Comparison of ENCODE assay signal across 25 cellular contexts in genomic region chr5:29321591-29321990, GRCh38.
"Had no signal": no experiment of that assay in that cellular context is flagged by ENCODE, and none has a peak within 500 bp of the region (broad histone marks: within the 10 kb centered on the region; RNA-seq: fewer than 3 reads in every experiment).

No MANE protein-coding gene starts in this region.

- H3K4me1 Mint-ChIP-seq: endodermal cell; immature natural killer cell; mesothelial cell of epicardium; naive B cell; naive thymus-derived CD8-positive, alpha-beta T cell had no signal

- H3K27me3 Mint-ChIP-seq: dendritic cell treated with granulocyte-macrophage colony-stimulating factor and Interleukin-4, amounts not matched to agents 40 ng/mL and 50 ng/mL, for 4 days; effector memory CD8-positive, alpha-beta T cell; naive B cell; naive thymus-derived CD8-positive, alpha-beta T cell had no signal

- DNase-seq: colonic mucosa; cortex of kidney; effector CD8-positive, alpha-beta T cell; effector memory CD8-positive, alpha-beta T cell; endodermal cell; erythroblast; esophagus squamous epithelium; foreskin fibroblast; foreskin melanocyte; gastrocnemius medialis; heart left ventricle; hypothalamus; immature natural killer cell; islet precursor cell; kidney; left colon; left lung; left ventricle myocardium superior; lower lobe of right lung; mesenchymal stem cell; mucosa of descending colon; naive B cell; naive thymus-derived CD8-positive, alpha-beta T cell had no signal

- H3K4me3 Mint-ChIP-seq: dendritic cell treated with granulocyte-macrophage colony-stimulating factor and Interleukin-4, amounts not matched to agents 40 ng/mL and 50 ng/mL, for 4 days; effector memory CD8-positive, alpha-beta T cell; endodermal cell; immature natural killer cell; mesothelial cell of epicardium; naive B cell; naive thymus-derived CD8-positive, alpha-beta T cell had no signal

- H3K27ac Mint-ChIP-seq: dendritic cell treated with granulocyte-macrophage colony-stimulating factor and Interleukin-4, amounts not matched to agents 40 ng/mL and 50 ng/mL, for 4 days; effector memory CD8-positive, alpha-beta T cell; endodermal cell; immature natural killer cell; mesothelial cell of epicardium; naive B cell; naive thymus-derived CD8-positive, alpha-beta T cell had no signal

- H3K36me3 Mint-ChIP-seq: immature natural killer cell, mesothelial cell of epicardium, naive B cell had no signal

- H3K9me3 Mint-ChIP-seq: endodermal cell, mesothelial cell of epicardium had no signal
